ENCODE assay signal across 12 cellular contexts in genomic region chr6:132679094-132679493, GRCh38. TPM values are rescaled to one million over a fixed set of nuclear protein-coding genes. Genes with fewer than 3 reads are reported as not detected.
DNase-seq lines count a peak whose midpoint lies in the region; ATAC-seq and TF ChIP-seq lines count a peak whose summit lies in the region.
"Not testable (repeated sequence)": the region's sequence is repeated elsewhere in the genome, so short reads cannot be mapped to it uniquely, and the experiment has no call there.
"Had no signal": no experiment of that assay in that cellular context is flagged by ENCODE, and none has a peak within 500 bp of the region (broad histone marks: within the 10 kb centered on the region; RNA-seq: fewer than 3 reads in every experiment).

No MANE protein-coding gene starts in this region.

- H3K4me2 ChIP-seq in IMR-90 (ENCODE audit: low read depth, low read length) = not testable (repeated sequence)

- DNase-seq in IMR-90 = not testable (repeated sequence)
- DNase-seq in NCI-H526 treated with DMSO at 0.1 percent for 48 hours (lab: John Stamatoyannopoulos, UW) (peak; percentile 25), fibroblast of villous mesenchyme (ENCODE audit: low read depth) (peak; percentile 27)

- TF ChIP-seq POLR2A in IMR-90 (IDR thresholded peaks at IDR 0.05; ENCODE audit: low read depth, low read length) = not testable (repeated sequence)

- not testable (repeated sequence) for H3K14ac ChIP-seq in IMR-90 (replicated peaks; ENCODE audit: low read depth, low read length)

- H3K4me1 ChIP-seq in IMR-90 (ENCODE audit: control insufficient read depth, insufficient read depth, low read length) = not testable (repeated sequence)

- not testable (repeated sequence) for H3K9me3 ChIP-seq in IMR-90 (ENCODE audit: control insufficient read depth, insufficient read depth, low read length)

- H3K4me3 ChIP-seq in IMR-90 (ENCODE audit: insufficient read depth, low read depth, low read length); fibroblast of villous mesenchyme (ENCODE audit: low read depth, low read length): not testable (repeated sequence)

- H3K9ac ChIP-seq in IMR-90 (ENCODE audit: low read depth, low read length) = not testable (repeated sequence)

- not testable (repeated sequence) for TF ChIP-seq CTCF in IMR-90 (conservative IDR thresholded peaks at IDR 0.05; ENCODE audit: low read depth, low read length); fibroblast of villous mesenchyme (IDR thresholded peaks at IDR 0.05; ENCODE audit: insufficient read depth, low read depth, low read length)

- dilution Hi-C loops in IMR-90 (cut with HindIII; ENCODE audit: low sequenced_read_pairs, unreplicated experiment) = not testable (repeated sequence)

- CTCF ChIA-PET in IMR-90 (lab: Yijun Ruan, JAX) = interaction anchor here (0.5 kb wide), 1 partner anchor 9 kb away, joined by 4 read pairs; no protein-coding TSS in a partner anchor

- not testable (repeated sequence) for H2BK5ac ChIP-seq in IMR-90 (ENCODE audit: low read depth, low read length, poor library complexity, severe bottlenecking)

- TF ChIP-seq RAD21 in IMR-90 (IDR thresholded peaks at IDR 0.05; ENCODE audit: low read length) = not testable (repeated sequence)

- not testable (repeated sequence) for H2AK5ac ChIP-seq in IMR-90 (ENCODE audit: low read depth, low read length)

- H3K23ac ChIP-seq in IMR-90 (ENCODE audit: low read depth, low read length) = not testable (repeated sequence)

- H3K36me3 ChIP-seq in IMR-90 (ENCODE audit: control insufficient read depth, insufficient read depth, low read length) = not testable (repeated sequence)

- H2BK20ac ChIP-seq in IMR-90 (ENCODE audit: low read depth, low read length) = not testable (repeated sequence)

- H3K56ac ChIP-seq in IMR-90 (ENCODE audit: extremely low read depth, insufficient read depth, low read length) = not testable (repeated sequence)

- BruUV-seq in IMR-90 (replicated peaks; lab: Mats Ljungman, UMichigan) = not testable (repeated sequence)

- POLR2A ChIA-PET in IMR-90 (lab: Charles Lee; ENCODE audit: unreplicated experiment) = not testable (repeated sequence)

- H2AFZ ChIP-seq in IMR-90 (replicated peaks; ENCODE audit: low read length, poor library complexity) = not testable (repeated sequence)

- H3K27me3 ChIP-seq in IMR-90 (ENCODE audit: control insufficient read depth, insufficient read depth, low read length) = not testable (repeated sequence)

- not testable (repeated sequence) for H2BK15ac ChIP-seq in IMR-90 (ENCODE audit: low read depth, low read length)

- not testable (repeated sequence) for H2AK9ac ChIP-seq in IMR-90 (replicated peaks; ENCODE audit: low read depth, low read length, poor library complexity)

- not testable (repeated sequence) for H4K20me1 ChIP-seq in IMR-90 (ENCODE audit: insufficient read depth, low read length)

- H3K79me1 ChIP-seq in IMR-90 (ENCODE audit: low read depth in 1 of 2, low read length in 2 of 2) = not testable (repeated sequence)

- intact Hi-C loops in IMR-90 (cut with micrococcal nuclease) = not testable (repeated sequence)

- H3K4ac ChIP-seq in IMR-90 (ENCODE audit: low read depth, low read length) = not testable (repeated sequence)

- not testable (repeated sequence) for H4K5ac ChIP-seq in IMR-90 (ENCODE audit: low read depth, low read length)

- in situ Hi-C loops in IMR-90 (cut with MboI; ENCODE audit: low sequenced_read_pairs) = not testable (repeated sequence)

- H3K27ac ChIP-seq in IMR-90 (ENCODE audit: insufficient read depth, low read length) = not testable (repeated sequence)

- H3K9me1 ChIP-seq in IMR-90 (ENCODE audit: insufficient read depth, low read length) = not testable (repeated sequence)

- ATAC-seq in GM18511 (IDR thresholded peaks at IDR 0.05; ENCODE audit: unreplicated experiment) = peak; percentile 67
- ATAC-seq in GM19324 (IDR thresholded peaks at IDR 0.05; ENCODE audit: low FRiP score, unreplicated experiment) = peak; percentile 32
- ATAC-seq in HG02678 (IDR thresholded peaks at IDR 0.05; ENCODE audit: unreplicated experiment) = peak; percentile 69
- peak; percentile 56 for ATAC-seq in HG02885 (IDR thresholded peaks at IDR 0.05; ENCODE audit: poor library complexity, unreplicated experiment)
- peak; percentile 94 for ATAC-seq in IMR-90 (ENCODE audit: low read depth)

- H4K8ac ChIP-seq in IMR-90 (ENCODE audit: low read depth in 2 of 2, low read length in 2 of 2) = not testable (repeated sequence)

- not testable (repeated sequence) for H3K18ac ChIP-seq in IMR-90 (ENCODE audit: low read depth, low read length)

- not testable (repeated sequence) for H2BK120ac ChIP-seq in IMR-90 (ENCODE audit: low read depth, low read length)

- H4K91ac ChIP-seq in IMR-90 (ENCODE audit: insufficient read depth, low read depth, low read length) = not testable (repeated sequence)

RNA-seq across cellular contexts. Expression of gene TAAR1, which starts 20.1 kb away (rescaled TPM):
- not detected in 2 replicates for total RNA-seq in IMR-90 (2012; rRNA removed)
- not detected in 2 replicates for polyA plus RNA-seq in IMR-90 (2012; rRNA removed)
- polyA plus RNA-seq in IMR-90 (2012; cell fraction: cytosol; rRNA removed) = not detected in 2 replicates
- polyA plus RNA-seq in IMR-90 (2012; cell fraction: nucleus; rRNA removed; ENCODE audit: low replicate concordance) = not detected in 2 replicates
- not detected in 2 replicates for total RNA-seq in fibroblast of villous mesenchyme
- total RNA-seq: CD4-positive, alpha-beta T cell; HT-29; Right ventricle myocardium superior; SJSA1 had no signal
- polyA plus RNA-seq: A549 had no signal

RNA-seq across cellular contexts. Expression of gene VNN1, which starts 34.8 kb away (rescaled TPM):
- total RNA-seq in IMR-90 (2012; rRNA removed) (not detected in 2 replicates), fibroblast of villous mesenchyme (under 0.01 TPM in 2 replicates)
- polyA plus RNA-seq in IMR-90 (2012; rRNA removed) = 0.04 and 0.07 TPM in 2 replicates
- polyA plus RNA-seq in IMR-90 (2012; cell fraction: cytosol; rRNA removed) = not detected in 2 replicates
- polyA plus RNA-seq in IMR-90 (2012; cell fraction: nucleus; rRNA removed; ENCODE audit: low replicate concordance) = 0.22 TPM in 1 of 2 replicates, not detected in the other
- total RNA-seq: CD4-positive, alpha-beta T cell; SJSA1 had no signal

RNA-seq across cellular contexts. Expression of gene TAAR2, which starts 55.0 kb away (rescaled TPM):
- total RNA-seq in IMR-90 (2012; rRNA removed) (not detected in 2 replicates), fibroblast of villous mesenchyme (not detected in 2 replicates)
- not detected in 2 replicates for polyA plus RNA-seq in IMR-90 (2012; rRNA removed)
- not detected in 2 replicates for polyA plus RNA-seq in IMR-90 (2012; cell fraction: cytosol; rRNA removed)
- not detected in 2 replicates for polyA plus RNA-seq in IMR-90 (2012; cell fraction: nucleus; rRNA removed; ENCODE audit: low replicate concordance)
- total RNA-seq: CD4-positive, alpha-beta T cell; HT-29; Right ventricle myocardium superior; SJSA1 had no signal
- polyA plus RNA-seq: A549 had no signal

Comparison
In these comparisons a context has a peak if more than half of its experiments do, and no peak if none do; other contexts are left out.
1. ATAC-seq: peak in every context shown above with its lines; median percentile 94 in IMR-90; 69 in HG02678; 67 in GM18511; 56 in HG02885; 32 in GM19324.